8 cellular contexts compared by ENCODE assay signal in genomic region chr20:34129518-34130162, GRCh38. TPM values are rescaled to one million over a fixed set of nuclear protein-coding genes. Genes with fewer than 3 reads are reported as not detected.
DNase-seq lines count a peak whose midpoint lies in the region; ATAC-seq, FAIRE-seq and TF ChIP-seq lines count a peak whose summit lies in the region.

No MANE protein-coding gene starts in this region.

- H3K27ac Mint-ChIP-seq in activated CD8-positive, alpha-beta T cell treated with anti-CD3 and anti-CD28 coated beads for 36 hours = no peak overlapping the region
- H3K27ac Mint-ChIP-seq in stimulated activated naive CD8-positive, alpha-beta T cell treated with anti-CD3 and anti-CD28 coated beads, Interleukin-15, Interleukin-2, amounts not matched to agents 100 ng/mL and 50 ng/mL, for 24 hours = peak overlapping the region; percentile 19

- H3K9ac ChIP-seq in endocrine pancreas (ENCODE audit: control insufficient read depth, insufficient read depth, low read length) = no peak overlapping the region

- H3K9me3 Mint-ChIP-seq in activated CD8-positive, alpha-beta T cell treated with anti-CD3 and anti-CD28 coated beads for 36 hours = no peaks in the 10 kb centered on the region
- no peaks in the 10 kb centered on the region for H3K9me3 Mint-ChIP-seq in stimulated activated naive CD8-positive, alpha-beta T cell treated with anti-CD3 and anti-CD28 coated beads, Interleukin-15, Interleukin-2, amounts not matched to agents 100 ng/mL and 50 ng/mL, for 24 hours

- POLR2A ChIA-PET in activated CD8-positive, alpha-beta T cell treated with anti-CD3 and anti-CD28 coated beads for 36 hours (lab: Charles Lee) = interaction anchor here (0.8 kb wide), 1 partner anchor 38 kb away, joined by 3 read pairs; no protein-coding TSS in a partner anchor

- peak; percentile 98 for ATAC-seq in activated CD8-positive, alpha-beta T cell treated with anti-CD3 and anti-CD28 coated beads for 36 hours
- ATAC-seq in HG02610 (IDR thresholded peaks at IDR 0.05; ENCODE audit: unreplicated experiment) = no peak

- H3K4me1 ChIP-seq in endocrine pancreas (ENCODE audit: control insufficient read depth, insufficient read depth, low read length) = no peaks in the 10 kb centered on the region

- H3K36me3 Mint-ChIP-seq in activated CD8-positive, alpha-beta T cell treated with anti-CD3 and anti-CD28 coated beads for 36 hours (ENCODE audit: low read depth) = no peaks in the 10 kb centered on the region
- no peaks in the 10 kb centered on the region for H3K36me3 Mint-ChIP-seq in stimulated activated naive CD8-positive, alpha-beta T cell treated with anti-CD3 and anti-CD28 coated beads, Interleukin-15, Interleukin-2, amounts not matched to agents 100 ng/mL and 50 ng/mL, for 24 hours (ENCODE audit: low read depth)

- DNase-seq in D721Med (ENCODE audit: insufficient read length, low spot score) (no peak), HuH-7.5 (ENCODE audit: low spot score) (peak; percentile 90), NOMO-1 treated with DMSO at 0.1 percent for 48 hours (lab: John Stamatoyannopoulos, UW; ENCODE audit: unreplicated experiment) (peak; percentile 51), midbrain (lab: John Stamatoyannopoulos, UW) (peak; percentile 82)
- peak; percentile 68 for DNase-seq in activated CD8-positive, alpha-beta T cell treated with anti-CD3 and anti-CD28 coated beads for 36 hours

- no peak overlapping the region for H3K4me3 Mint-ChIP-seq in activated CD8-positive, alpha-beta T cell treated with anti-CD3 and anti-CD28 coated beads for 36 hours
- no peak overlapping the region for H3K4me3 Mint-ChIP-seq in stimulated activated naive CD8-positive, alpha-beta T cell treated with anti-CD3 and anti-CD28 coated beads, Interleukin-15, Interleukin-2, amounts not matched to agents 100 ng/mL and 50 ng/mL, for 24 hours

- H3K9me3 ChIP-seq in endocrine pancreas (ENCODE audit: control insufficient read depth, low read length) = no peaks in the 10 kb centered on the region

- H3K27me3 ChIP-seq in endocrine pancreas (ENCODE audit: control insufficient read depth, insufficient read depth, low read length) = no peaks in the 10 kb centered on the region

- no peaks in the 10 kb centered on the region for H3K36me3 ChIP-seq in endocrine pancreas (ENCODE audit: control insufficient read depth, insufficient read depth, low read length)

- CTCF ChIA-PET in activated CD8-positive, alpha-beta T cell treated with anti-CD3 and anti-CD28 coated beads for 36 hours (lab: Charles Lee) = interaction anchor here (0.6 to 3.6 kb wide), 21 partner anchors 9 to 414 kb away, joined by 3 to 33 read pairs (median 3); partner anchors contain the start of gene EIF2S2

- peak; percentile 97 for TF ChIP-seq CTCF in D721Med (IDR thresholded peaks at IDR 0.05; ENCODE audit: insufficient read depth, missing control alignments)
- peak; percentile 93 for TF ChIP-seq CTCF in activated CD8-positive, alpha-beta T cell treated with anti-CD3 and anti-CD28 coated beads for 36 hours (IDR thresholded peaks at IDR 0.05)

- FAIRE-seq in D721Med (lab: Jason Lieb, UNC) = peak; percentile 67

- H3K4me1 Mint-ChIP-seq in activated CD8-positive, alpha-beta T cell treated with anti-CD3 and anti-CD28 coated beads for 36 hours (ENCODE audit: low read depth) = peaks cover 10% of the 10 kb centered on the region
- peaks cover 8% of the 10 kb centered on the region for H3K4me1 Mint-ChIP-seq in stimulated activated naive CD8-positive, alpha-beta T cell treated with anti-CD3 and anti-CD28 coated beads, Interleukin-15, Interleukin-2, amounts not matched to agents 100 ng/mL and 50 ng/mL, for 24 hours (ENCODE audit: low read depth)

- H3K4me3 ChIP-seq in endocrine pancreas (ENCODE audit: control insufficient read depth, insufficient read depth, low read length) = peak overlapping the region; percentile 19

- peaks cover 5% of the 10 kb centered on the region for H3K27me3 Mint-ChIP-seq in activated CD8-positive, alpha-beta T cell treated with anti-CD3 and anti-CD28 coated beads for 36 hours
- H3K27me3 Mint-ChIP-seq in stimulated activated naive CD8-positive, alpha-beta T cell treated with anti-CD3 and anti-CD28 coated beads, Interleukin-15, Interleukin-2, amounts not matched to agents 100 ng/mL and 50 ng/mL, for 24 hours = peaks cover 10% of the 10 kb centered on the region

- intact Hi-C loops in activated CD8-positive, alpha-beta T cell treated with anti-CD3 and anti-CD28 coated beads for 36 hours (cut with micrococcal nuclease) = loop anchor here (10.0 kb wide), 2 partner anchors 195 to 215 kb away; no protein-coding TSS in a partner anchor

RNA-seq across cellular contexts. Expression of gene EIF2S2, which starts 17.6 kb away (rescaled TPM):
- total RNA-seq in activated CD8-positive, alpha-beta T cell treated with anti-CD3 and anti-CD28 coated beads for 36 hours = 100 to 1,000 TPM; 161 to 164 TPM
